In the genomic region with DNA sequence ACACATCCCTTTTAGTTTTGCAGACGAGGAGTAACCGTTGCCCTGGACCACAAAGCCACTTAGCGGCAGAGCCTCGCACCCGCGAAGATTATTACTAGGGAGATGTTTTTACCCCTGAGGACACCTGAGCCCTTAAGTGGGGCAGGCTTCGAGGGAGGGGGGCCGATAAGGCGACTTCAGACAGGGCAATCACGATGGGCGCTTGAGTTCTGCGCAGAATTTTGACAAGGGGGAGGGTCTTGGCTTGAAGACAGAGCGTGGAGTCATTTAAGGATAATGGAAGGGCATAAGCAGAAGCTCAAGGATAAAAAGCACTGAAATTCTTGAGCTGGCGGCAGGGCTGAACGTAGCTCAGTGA, we compare ENCODE assay signal across 8 cellular contexts. TPM values are rescaled to one million over a fixed set of nuclear protein-coding genes. Genes with fewer than 3 reads are reported as not detected.
DNase-seq lines count a peak whose midpoint lies in the region; ATAC-seq and TF ChIP-seq lines count a peak whose summit lies in the region.

No MANE protein-coding gene starts in this region.

- H3K27ac ChIP-seq in parathyroid adenoma, result peak overlapping the region; percentile 90

- peaks cover 15% of the 10 kb centered on the region for H3K4me1 ChIP-seq in HAP-1
- no peaks in the 10 kb centered on the region for H3K4me1 ChIP-seq in parathyroid adenoma

- H3K9me3 Mint-ChIP-seq in activated T-helper 17 cell treated with anti-CD3 and anti-CD28 coated beads, Interleukin-2, amount 50 U/mL, for 72 hours, result no peaks in the 10 kb centered on the region

- no peaks in the 10 kb centered on the region for H3K79me2 ChIP-seq in parathyroid adenoma

- peaks cover 16% of the 10 kb centered on the region for H3K36me3 Mint-ChIP-seq in activated T-helper 17 cell treated with anti-CD3 and anti-CD28 coated beads, Interleukin-2, amount 50 U/mL, for 72 hours (ENCODE audit: low read depth)

- H3K27ac Mint-ChIP-seq in activated T-helper 17 cell treated with anti-CD3 and anti-CD28 coated beads, Interleukin-2, amount 50 U/mL, for 72 hours, result peak overlapping the region; percentile 95

- peak overlapping the region; percentile 38 for H3K9ac ChIP-seq in parathyroid adenoma

- H3K4me3 ChIP-seq in GM12864 (ENCODE audit: low read depth, low read length) (peak overlapping the region; percentile 77), HAP-1 (peak overlapping the region; percentile 89), fibroblast of villous mesenchyme (ENCODE audit: low read depth, low read length) (peak overlapping the region; percentile 94), parathyroid adenoma (ENCODE audit: low read depth, low read length) (peak overlapping the region; percentile 73)

- no peak for TF ChIP-seq CTCF in GM12864 (IDR thresholded peaks at IDR 0.05; ENCODE audit: low read depth, low read length, missing control alignments)
- no peak for TF ChIP-seq CTCF in fibroblast of villous mesenchyme (IDR thresholded peaks at IDR 0.05; ENCODE audit: insufficient read depth, low read depth, low read length)
- no peak for TF ChIP-seq CTCF in parathyroid adenoma (IDR thresholded peaks at IDR 0.05)

- no peaks in the 10 kb centered on the region for H3K27me3 Mint-ChIP-seq in activated T-helper 17 cell treated with anti-CD3 and anti-CD28 coated beads, Interleukin-2, amount 50 U/mL, for 72 hours

- peak overlapping the region; percentile 96 for H3K4me2 ChIP-seq in parathyroid adenoma (ENCODE audit: low read length)

- peak overlapping the region; percentile 95 for H3K4me3 Mint-ChIP-seq in activated T-helper 17 cell treated with anti-CD3 and anti-CD28 coated beads, Interleukin-2, amount 50 U/mL, for 72 hours

- H3K36me3 ChIP-seq in HAP-1 (replicated peaks), result peaks cover 27% of the 10 kb centered on the region
- H3K36me3 ChIP-seq in parathyroid adenoma (ENCODE audit: control insufficient read depth, insufficient read depth, low read length), result no peaks in the 10 kb centered on the region

- no peak for DNase-seq in GM12864 (ENCODE audit: low read depth)
- DNase-seq in HAP-1 (ENCODE audit: low spot score in 2 of 2), result no peak
- DNase-seq in NCI-H2107 treated with DMSO at 0.1 percent for 48 hours (lab: John Stamatoyannopoulos, UW; ENCODE audit: unreplicated experiment), result peak; percentile 74
- DNase-seq in fibroblast of villous mesenchyme (ENCODE audit: low read depth), result no peak
- DNase-seq in HT-29 (ENCODE audit: low spot score), result no peak
- DNase-seq in kidney tubule cell (ENCODE audit: low spot score), result no peak

- in situ Hi-C loops in HAP-1 (cut with MboI; ENCODE audit: low sequenced_read_pairs), result no loop called here

- H3K9me3 ChIP-seq in HAP-1 (no peaks in the 10 kb centered on the region), parathyroid adenoma (ENCODE audit: control insufficient read depth, low read length) (no peaks in the 10 kb centered on the region)

- H3K27me3 ChIP-seq in HAP-1 (ENCODE audit: low read depth) (peaks cover 6% of the 10 kb centered on the region; the same call in 1 of the 2 replicates), parathyroid adenoma (ENCODE audit: control insufficient read depth, insufficient read depth, low read length) (no peaks in the 10 kb centered on the region)

- peaks cover 15% of the 10 kb centered on the region for H3K4me1 Mint-ChIP-seq in activated T-helper 17 cell treated with anti-CD3 and anti-CD28 coated beads, Interleukin-2, amount 50 U/mL, for 72 hours

- no peak for ATAC-seq in activated T-helper 17 cell treated with anti-CD3 and anti-CD28 coated beads, Interleukin-2, amount 50 U/mL, for 72 hours (replicated peaks)

- peak overlapping the region; percentile 98 for H2AFZ ChIP-seq in parathyroid adenoma

RNA-seq across cellular contexts. Expression of a gene that starts 0.6 kb away (rescaled TPM):
- total RNA-seq in activated T-helper 17 cell treated with anti-CD3 and anti-CD28 coated beads, Interleukin-2, amount 50 U/mL, for 72 hours, result 10 to 100 TPM; 33.3 to 38.1 TPM
- total RNA-seq in fibroblast of villous mesenchyme, result 13.9 and 27.6 TPM in 2 replicates
- 13.5 TPM in 2 replicates for total RNA-seq in HT-29 (2014; rRNA removed; shearing (Covaris generic))

RNA-seq across cellular contexts. Expression of a gene that starts 56.5 kb away (rescaled TPM):
- 1 to 10 TPM; 3.2 to 3.4 TPM for total RNA-seq in activated T-helper 17 cell treated with anti-CD3 and anti-CD28 coated beads, Interleukin-2, amount 50 U/mL, for 72 hours
- total RNA-seq in fibroblast of villous mesenchyme, result 5.2 and 9.1 TPM in 2 replicates
- not detected in 2 replicates for total RNA-seq in HT-29 (2014; rRNA removed; shearing (Covaris generic))
